10 cellular contexts compared by ENCODE assay signal in the genomic region with DNA sequence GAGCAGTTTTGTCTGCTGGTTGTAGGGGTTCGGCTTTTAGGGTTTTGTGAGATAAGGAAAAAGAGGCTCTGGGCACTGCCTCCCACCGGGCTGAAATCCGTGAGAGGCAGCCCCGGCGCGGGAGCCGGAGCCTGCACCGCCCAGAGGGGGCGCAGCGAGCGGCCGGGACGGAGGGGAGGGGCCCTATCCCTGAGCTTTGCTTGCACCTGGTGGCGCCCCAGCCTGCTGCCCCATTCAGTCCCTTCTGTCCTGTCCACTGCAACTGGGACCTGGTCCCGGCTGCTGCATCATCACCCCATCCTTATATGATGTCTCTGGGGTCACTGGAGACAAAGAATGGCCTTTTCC. TPM values are rescaled to one million over a fixed set of nuclear protein-coding genes. Genes with fewer than 3 reads are reported as not detected.
A peak's percentile ranks its signal among the peaks of the same experiment; 100 is the strongest.
DNase-seq lines count a peak whose midpoint lies in the region; ATAC-seq, FAIRE-seq and TF ChIP-seq lines count a peak whose summit lies in the region.
"Had no signal": no experiment of that assay in that cellular context is flagged by ENCODE, and none has a peak within 500 bp of the region (broad histone marks: within the 10 kb centered on the region; RNA-seq: fewer than 3 reads in every experiment).

No MANE protein-coding gene starts in this region.

- H3K9me3 ChIP-seq in pancreas (no peaks in the 10 kb centered on the region), spleen (no peaks in the 10 kb centered on the region)

- H3K4me1 Mint-ChIP-seq in endothelial cell (ENCODE audit: unreplicated experiment), result peaks cover 12% of the 10 kb centered on the region
- no peaks in the 10 kb centered on the region for H3K4me1 Mint-ChIP-seq in activated CD8-positive, alpha-beta memory T cell treated with anti-CD3 and anti-CD28 coated beads, Interleukin-2, amount 10 ng/mL, durations not matched to agents 7 days and 5 days

- peak overlapping the region; percentile 79 for H3K4me3 Mint-ChIP-seq in endothelial cell (ENCODE audit: unreplicated experiment)
- no peak overlapping the region for H3K4me3 Mint-ChIP-seq in activated CD8-positive, alpha-beta memory T cell treated with anti-CD3 and anti-CD28 coated beads, Interleukin-2, amount 10 ng/mL, durations not matched to agents 7 days and 5 days

- intact Hi-C loops in pancreas (cut with DNase I), result loop anchor here in 1 of 3 donors (10.0 kb wide), 1 partner anchor 202 kb away; no protein-coding TSS in a partner anchor
- intact Hi-C loops in spleen (cut with DNase I; ENCODE audit: low total_unique reads), result no loop called here

- H3K27ac ChIP-seq in pancreas, result no peak overlapping the region
- H3K27ac ChIP-seq in spleen, result no peak overlapping the region

- H3K27me3 ChIP-seq in pancreas (peaks cover 6 to 52% (median 11%) of the 10 kb centered on the region in 4 donors), spleen (replicated peaks in 1 of 7) (peaks cover 0 to 84% (median 46%) of the 10 kb centered on the region in 7 donors)

- H3K4me1 ChIP-seq in pancreas, result peaks cover 0 to 3% (median 0%) of the 10 kb centered on the region in 3 donors
- peaks cover 0 to 18% (median 12%) of the 10 kb centered on the region in 6 donors for H3K4me1 ChIP-seq in spleen

- peaks cover 7% of the 10 kb centered on the region for H3K27me3 Mint-ChIP-seq in endothelial cell (ENCODE audit: unreplicated experiment)
- peaks cover 43% of the 10 kb centered on the region for H3K27me3 Mint-ChIP-seq in activated CD8-positive, alpha-beta memory T cell treated with anti-CD3 and anti-CD28 coated beads, Interleukin-2, amount 10 ng/mL, durations not matched to agents 7 days and 5 days

- TF ChIP-seq POLR2A in spleen (IDR thresholded peaks at IDR 0.05), result no peak

- peak in 3 of 4 donors; percentile 47 to 59 (median 50) for ATAC-seq in pancreas
- ATAC-seq in activated CD8-positive, alpha-beta memory T cell treated with anti-CD3 and anti-CD28 coated beads, Interleukin-2, amount 10 ng/mL, durations not matched to agents 7 days and 5 days, result no peak

- CTCF ChIA-PET in activated CD8-positive, alpha-beta memory T cell treated with anti-CD3 and anti-CD28 coated beads, Interleukin-2, amount 10 ng/mL, durations not matched to agents 7 days and 5 days (lab: Charles Lee), result no interaction called here

- peaks cover 5% of the 10 kb centered on the region for H3K36me3 Mint-ChIP-seq in endothelial cell (ENCODE audit: low read depth, unreplicated experiment)
- H3K36me3 Mint-ChIP-seq in activated CD8-positive, alpha-beta memory T cell treated with anti-CD3 and anti-CD28 coated beads, Interleukin-2, amount 10 ng/mL, durations not matched to agents 7 days and 5 days, result peaks cover 2% of the 10 kb centered on the region

- H3K36me3 ChIP-seq in pancreas (no peaks in the 10 kb centered on the region), spleen (no peaks in the 10 kb centered on the region)

- peak overlapping the region in 1 of 4 donors; percentile 28 for H3K4me3 ChIP-seq in pancreas
- H3K4me3 ChIP-seq in spleen, result peak overlapping the region in 1 of 8 donors; percentile 16

- TF ChIP-seq CTCF in endothelial cell (IDR thresholded peaks at IDR 0.05; ENCODE audit: unreplicated experiment), result peak; percentile 48
- TF ChIP-seq CTCF in pancreas (IDR thresholded peaks at IDR 0.05), result no peak
- TF ChIP-seq CTCF in spleen (IDR thresholded peaks at IDR 0.05 in 8 of 11, conservative IDR thresholded peaks at IDR 0.05 in 3 of 11), result no peak

- no peak overlapping the region for H3K27ac Mint-ChIP-seq in endothelial cell (ENCODE audit: unreplicated experiment)
- H3K27ac Mint-ChIP-seq in activated CD8-positive, alpha-beta memory T cell treated with anti-CD3 and anti-CD28 coated beads, Interleukin-2, amount 10 ng/mL, durations not matched to agents 7 days and 5 days, result no peak overlapping the region
- H3K27ac Mint-ChIP-seq: activated naive CD4-positive, alpha-beta T cell treated with anti-CD3 and anti-CD28 coated beads, Interleukin-2, amount 50 U/mL, for 72 hours had no signal

- WGBS in pancreas, 2 donors, result 4% methylated on average over 13 to 15 of the region's 15 CpGs
- WGBS in spleen, 5 donors, result 7 to 13% (median 8%) methylated on average over 9 to 15 of the region's 15 CpGs

- FAIRE-seq in pancreas (lab: Jason Lieb, UNC), result no peak

- H3K9me3 Mint-ChIP-seq in endothelial cell (ENCODE audit: unreplicated experiment), result no peaks in the 10 kb centered on the region
- H3K9me3 Mint-ChIP-seq in activated CD8-positive, alpha-beta memory T cell treated with anti-CD3 and anti-CD28 coated beads, Interleukin-2, amount 10 ng/mL, durations not matched to agents 7 days and 5 days (ENCODE audit: low read depth), result peaks cover 2% of the 10 kb centered on the region
- H3K9me3 Mint-ChIP-seq: activated naive CD4-positive, alpha-beta T cell treated with anti-CD3 and anti-CD28 coated beads, Interleukin-2, amount 50 U/mL, for 72 hours had no signal

- DNase-seq in NCI-H1417 (lab: John Stamatoyannopoulos, UW) (peak in 2 of 3 experiments; percentile 60 to 62), NCI-H1417 treated with DMSO at 0.1 percent for 48 hours (lab: John Stamatoyannopoulos, UW) (no peak), NCI-H748 (lab: John Stamatoyannopoulos, UW; ENCODE audit: unreplicated experiment) (peak; percentile 74), endothelial cell (ENCODE audit: low spot score) (peak; percentile 90), pancreas (peak in 1 of 6 donors; percentile 67), foreskin melanocyte (no peak), spleen (no peak)
- DNase-seq in activated CD8-positive, alpha-beta memory T cell treated with anti-CD3 and anti-CD28 coated beads, Interleukin-2, amount 10 ng/mL, durations not matched to agents 7 days and 5 days, result no peak
- DNase-seq: 8988T had no signal

RNA-seq across cellular contexts. Expression of a gene that starts 0.5 kb away (rescaled TPM):
- total RNA-seq in endothelial cell (ENCODE audit: unreplicated experiment) (0.41 TPM), pancreas (1 to 10 TPM in 2 of 6 donors, under 1 TPM in 4; 0.28 to 1.4 (median 0.55) TPM), spleen (under 1 TPM in 3 of 7 donors, not detected in 4; 0.06 to 0.36 (median 0.14) TPM)
- polyA plus RNA-seq in pancreas (1 to 10 TPM in 1 of 2 donors, under 1 TPM in 1; 0.30 to 1.9 TPM), spleen (under 1 TPM in 1 of 3 donors, not detected in 2; under 0.01 TPM)
- not detected for total RNA-seq in activated CD8-positive, alpha-beta memory T cell treated with anti-CD3 and anti-CD28 coated beads, Interleukin-2, amount 10 ng/mL, durations not matched to agents 7 days and 5 days
- total RNA-seq: activated naive CD4-positive, alpha-beta T cell treated with anti-CD3 and anti-CD28 coated beads, Interleukin-2, amount 50 U/mL, for 72 hours had no signal

Comparison
In these comparisons a context has a peak if more than half of its experiments do, and no peak if none do; other contexts are left out.
1. DNase-seq: peak in NCI-H1417 (2 of 3), NCI-H748 (single experiment) and endothelial cell (single experiment); none in NCI-H1417 treated with DMSO at 0.1 percent for 48 hours (single experiment), foreskin melanocyte (single experiment), activated CD8-positive, alpha-beta memory T cell treated with anti-CD3 and anti-CD28 coated beads, Interleukin-2, amount 10 ng/mL, durations not matched to agents 7 days and 5 days (single experiment) and spleen (single experiment).